19 cellular contexts compared by ENCODE assay signal in genomic region chr2:70746076-70746475, GRCh38. TPM values are rescaled to one million over a fixed set of nuclear protein-coding genes. Genes with fewer than 3 reads are reported as not detected.
DNase-seq lines count a peak whose midpoint lies in the region; TF ChIP-seq lines count a peak whose summit lies in the region.
"Had no signal": no experiment of that assay in that cellular context is flagged by ENCODE, and none has a peak within 500 bp of the region (broad histone marks: within the 10 kb centered on the region; RNA-seq: fewer than 3 reads in every experiment).

No MANE protein-coding gene starts in this region.

- H3K27me3 Mint-ChIP-seq in glutamatergic neuron (ENCODE audit: unreplicated experiment): peaks cover 4% of the 10 kb centered on the region
- H3K27me3 Mint-ChIP-seq: B cell had no signal

- no peak overlapping the region for H3K4me3 ChIP-seq in BLaER1
- no peak overlapping the region for H3K4me3 ChIP-seq in HUES48 (ENCODE audit: low read depth, low read length)

- peaks cover 4% of the 10 kb centered on the region for H3K9me3 Mint-ChIP-seq in glutamatergic neuron (ENCODE audit: unreplicated experiment)
- H3K9me3 Mint-ChIP-seq: HFFc6 had no signal

- H3K36me3 ChIP-seq in BLaER1 (peaks cover 32% of the 10 kb centered on the region), HUES48 (ENCODE audit: control insufficient read depth, insufficient read depth, low read length) (no peaks in the 10 kb centered on the region)

- H3K4me2 ChIP-seq in BLaER1: peak overlapping the region; percentile 4; the same call in 1 of the 2 replicates
- H3K4me2 ChIP-seq: KMS-11 had no signal

- DNase-seq in NCI-H510A treated with DMSO at 0.1 percent for 48 hours (lab: John Stamatoyannopoulos, UW) (peak; percentile 75), glutamatergic neuron (no peak), SKM-1 (lab: John Stamatoyannopoulos, UW; ENCODE audit: unreplicated experiment) (no peak), HK-2 (ENCODE audit: unreplicated experiment) (no peak), germinal center (ENCODE audit: low spot score) (no peak)
- DNase-seq: CD4-positive, alpha-beta memory T cell; HFFc6; NCI-H1092; NCI-H187 treated with DMSO at 0.1 percent for 48 hours; SIG-M5 had no signal

- H3K4me3 Mint-ChIP-seq in glutamatergic neuron (ENCODE audit: unreplicated experiment): peak overlapping the region; percentile 50
- H3K4me3 Mint-ChIP-seq: B cell; CD4-positive, alpha-beta memory T cell; HFFc6 had no signal

- H3K27ac ChIP-seq in BLaER1 (no peak overlapping the region), HUES48 (ENCODE audit: low read depth, low read length) (peak overlapping the region; percentile 40)
- H3K27ac ChIP-seq: KMS-11 had no signal

- no peak overlapping the region for H3K9ac ChIP-seq in BLaER1
- no peak overlapping the region for H3K9ac ChIP-seq in HUES48 (ENCODE audit: low read depth, low read length)
- H3K9ac ChIP-seq: KMS-11 had no signal

- no peak for TF ChIP-seq CTCF in glutamatergic neuron (IDR thresholded peaks at IDR 0.05; ENCODE audit: partially characterized antibody, unreplicated experiment)

- peaks cover 42% of the 10 kb centered on the region for H4K20me1 ChIP-seq in BLaER1

- H3K4me1 ChIP-seq in BLaER1 (peaks cover 39% of the 10 kb centered on the region), HUES48 (ENCODE audit: control insufficient read depth, insufficient read depth, low read length) (peaks cover 20% of the 10 kb centered on the region)

- H3K27me3 ChIP-seq in BLaER1 (no peaks in the 10 kb centered on the region), HUES48 (ENCODE audit: control insufficient read depth, insufficient read depth, low read length) (no peaks in the 10 kb centered on the region)

- peak overlapping the region; percentile 79 for H3K27ac Mint-ChIP-seq in glutamatergic neuron (ENCODE audit: unreplicated experiment)
- H3K27ac Mint-ChIP-seq: B cell; CD4-positive, alpha-beta memory T cell; HFFc6 had no signal

- peaks cover 24% of the 10 kb centered on the region for H3K9me3 ChIP-seq in BLaER1
- H3K9me3 ChIP-seq in HUES48 (ENCODE audit: control insufficient read depth, insufficient read depth, low read length): no peaks in the 10 kb centered on the region

- peaks cover 10% of the 10 kb centered on the region for H3K36me3 Mint-ChIP-seq in glutamatergic neuron (ENCODE audit: unreplicated experiment)
- H3K36me3 Mint-ChIP-seq: CD4-positive, alpha-beta memory T cell had no signal

- H3K4me1 Mint-ChIP-seq in glutamatergic neuron (ENCODE audit: low read depth, unreplicated experiment): peaks cover 75% of the 10 kb centered on the region
- H3K4me1 Mint-ChIP-seq: CD4-positive, alpha-beta memory T cell had no signal

RNA-seq across cellular contexts. Expression of gene ADD2, which starts 21.9 kb away (rescaled TPM):
- 373 TPM for total RNA-seq in glutamatergic neuron (ENCODE audit: unreplicated experiment)
- total RNA-seq: HFFc6, OCI-LY7, RPMI7951 had no signal

RNA-seq across cellular contexts. Expression of gene FIGLA, which starts 44.4 kb away (rescaled TPM):
- total RNA-seq in glutamatergic neuron (ENCODE audit: unreplicated experiment): not detected
- total RNA-seq: B cell; CD4-positive, alpha-beta memory T cell; H1; HepG2; HFFc6; MCF 10A; OCI-LY7; RPMI7951 had no signal
